Comparison of ENCODE assay signal across 11 cellular contexts in genomic region chr5:148511832-148512347, GRCh38.
DNase-seq lines count a peak whose midpoint lies in the region; ATAC-seq, FAIRE-seq and TF ChIP-seq lines count a peak whose summit lies in the region.
"Had no signal": no experiment of that assay in that cellular context is flagged by ENCODE, and none has a peak within 500 bp of the region (broad histone marks: within the 10 kb centered on the region; RNA-seq: fewer than 3 reads in every experiment).

No MANE protein-coding gene starts in this region.

- peaks cover 0 to 3% of the 10 kb centered on the region in 2 donors for H3K4me1 ChIP-seq in right atrium auricular region
- H3K4me1 ChIP-seq: esophagus muscularis mucosa had no signal

- H3K27me3 ChIP-seq in right atrium auricular region: no peaks in the 10 kb centered on the region
- H3K27me3 ChIP-seq: esophagus muscularis mucosa had no signal

- no peak overlapping the region for H3K4me3 ChIP-seq in right atrium auricular region
- H3K4me3 ChIP-seq: esophagus muscularis mucosa had no signal

- TF ChIP-seq CTCF in right atrium auricular region (IDR thresholded peaks at IDR 0.05): no peak

- no peaks in the 10 kb centered on the region for H3K36me3 ChIP-seq in right atrium auricular region
- H3K36me3 ChIP-seq: esophagus muscularis mucosa had no signal

- peak; percentile 75 for FAIRE-seq in GM18507 (lab: Jason Lieb, UNC)

- peak overlapping the region in 1 of 2 donors; percentile 15 for H3K27ac ChIP-seq in right atrium auricular region
- H3K27ac ChIP-seq: esophagus muscularis mucosa had no signal

- no peaks in the 10 kb centered on the region for H3K9me3 ChIP-seq in right atrium auricular region

- DNase-seq in GM18507 (ENCODE audit: extremely low spot score, insufficient read length, low read depth): peak; percentile 2
- DNase-seq in activated naive CD4-positive, alpha-beta T cell treated with Interleukin-2 at 50 U/mL for 16 hours: no peak
- DNase-seq in NCI-H2029 (lab: John Stamatoyannopoulos, UW): no peak
- DNase-seq in activated CD4-positive, alpha-beta T cell treated with anti-CD3 and anti-CD28 coated beads, Interleukin-2, amount 50 U/mL, for 1 hour: no peak
- no peak for DNase-seq in right atrium auricular region (ENCODE audit: low spot score)
- DNase-seq: RPMI8226 had no signal

- ATAC-seq in GM19452 (IDR thresholded peaks at IDR 0.05; ENCODE audit: unreplicated experiment) (peak; percentile 96), HG02763 (IDR thresholded peaks at IDR 0.05; ENCODE audit: unreplicated experiment) (peak; percentile 87), HG03378 (IDR thresholded peaks at IDR 0.05; ENCODE audit: unreplicated experiment) (peak; percentile 97)
- ATAC-seq: stimulated activated memory B cell treated with anti-CD40 and anti-IgM and Interleukin-4, amounts not matched to agents 10 μg/mL and 1 μg/mL and 100 μg/mL, for 72 hours had no signal
